ENCODE assay signal across 10 cellular contexts in genomic region chr12:22409071-22409951, GRCh38.
A peak's percentile ranks its signal among the peaks of the same experiment; 100 is the strongest.
DNase-seq lines count a peak whose midpoint lies in the region; ATAC-seq, FAIRE-seq and TF ChIP-seq lines count a peak whose summit lies in the region.
"Had no signal": no experiment of that assay in that cellular context is flagged by ENCODE, and none has a peak within 500 bp of the region (broad histone marks: within the 10 kb centered on the region; RNA-seq: fewer than 3 reads in every experiment).

No MANE protein-coding gene starts in this region.

- DNase-seq in IMR-90 (no peak), D721Med (ENCODE audit: insufficient read length, low spot score) (no peak), HUDEP-2 (lab: John Stamatoyannopoulos, UW; ENCODE audit: unreplicated experiment in 76 of 76) (no peak), G401 (ENCODE audit: low spot score) (no peak)
- peak; percentile 69 for DNase-seq in central memory CD4-positive, alpha-beta T cell
- DNase-seq in stimulated activated CD8-positive, alpha-beta memory T cell treated with anti-CD3 and anti-CD28 coated beads, Interleukin-4, amount 100 ng/mL, for 1 hour (ENCODE audit: low read depth in 2 of 2, low spot score in 1 of 2): peak; percentile 1 to 12

- no peak for TF ChIP-seq POLR2A in IMR-90 (IDR thresholded peaks at IDR 0.05; ENCODE audit: low read depth, low read length)

- peak overlapping the region; percentile 66; the same call in 1 of the 2 replicates for H3K4me2 ChIP-seq in IMR-90 (ENCODE audit: low read depth, low read length)

- no peak for TF ChIP-seq RAD21 in IMR-90 (IDR thresholded peaks at IDR 0.05; ENCODE audit: low read length)

- H3K9ac ChIP-seq in IMR-90 (ENCODE audit: low read depth, low read length): no peak overlapping the region

- CTCF ChIA-PET in IMR-90 (lab: Yijun Ruan, JAX): no interaction called here

- H4K91ac ChIP-seq in IMR-90 (ENCODE audit: insufficient read depth, low read depth, low read length): no peak overlapping the region

- no peaks in the 10 kb centered on the region for H4K20me1 ChIP-seq in IMR-90 (ENCODE audit: insufficient read depth, low read length)

- no peak overlapping the region for H2AK5ac ChIP-seq in IMR-90 (ENCODE audit: low read depth, low read length)

- no peak overlapping the region for H3K4me3 ChIP-seq in IMR-90 (ENCODE audit: insufficient read depth, low read depth, low read length)

- H3K27ac ChIP-seq in IMR-90 (ENCODE audit: insufficient read depth, low read length): no peak overlapping the region

- no peaks in the 10 kb centered on the region for H3K9me3 ChIP-seq in IMR-90 (ENCODE audit: control insufficient read depth, insufficient read depth, low read length)

- BruUV-seq in IMR-90 (replicated peaks; lab: Mats Ljungman, UMichigan): no TSS peak

- no peak overlapping the region for H3K56ac ChIP-seq in IMR-90 (ENCODE audit: extremely low read depth, insufficient read depth, low read length)

- no peaks in the 10 kb centered on the region for H3K27me3 ChIP-seq in IMR-90 (ENCODE audit: control insufficient read depth, insufficient read depth, low read length)

- dilution Hi-C loops in IMR-90 (cut with HindIII; ENCODE audit: low sequenced_read_pairs, unreplicated experiment): no loop called here

- H4K8ac ChIP-seq in IMR-90 (ENCODE audit: low read depth in 2 of 2, low read length in 2 of 2): no peak overlapping the region

- H2BK5ac ChIP-seq in IMR-90 (ENCODE audit: low read depth, low read length, poor library complexity, severe bottlenecking): no peak overlapping the region

- POLR2A ChIA-PET in IMR-90 (lab: Charles Lee; ENCODE audit: unreplicated experiment): no interaction called here

- in situ Hi-C loops in IMR-90 (cut with MboI; ENCODE audit: low sequenced_read_pairs) (no loop called here), G401 (cut with HindIII; ENCODE audit: low sequenced_read_pairs) (no loop called here)

- H2AFZ ChIP-seq in IMR-90 (replicated peaks; ENCODE audit: low read length, poor library complexity): no peak overlapping the region

- no peak overlapping the region for H3K14ac ChIP-seq in IMR-90 (replicated peaks; ENCODE audit: low read depth, low read length)

- intact Hi-C loops in IMR-90 (cut with micrococcal nuclease): no loop called here

- no peaks in the 10 kb centered on the region for H3K79me1 ChIP-seq in IMR-90 (ENCODE audit: low read depth in 1 of 2, low read length in 2 of 2)

- 50% methylated on average over 6 of the region's 14 CpGs; no CpG with 5 or more reads in 1 of the 2 experiments for WGBS in IMR-90 (ENCODE audit: extremely low coverage in 2 of 2, insufficient read length in 1 of 2), 2 experiments

- H3K4ac ChIP-seq in IMR-90 (ENCODE audit: low read depth, low read length): no peak overlapping the region

- no peak overlapping the region for H4K5ac ChIP-seq in IMR-90 (ENCODE audit: low read depth, low read length)

- no peaks in the 10 kb centered on the region for H3K4me1 ChIP-seq in IMR-90 (ENCODE audit: control insufficient read depth, insufficient read depth, low read length)

- no peak overlapping the region for H2BK20ac ChIP-seq in IMR-90 (ENCODE audit: low read depth, low read length)

- no peak overlapping the region for H2BK15ac ChIP-seq in IMR-90 (ENCODE audit: low read depth, low read length)

- H2BK120ac ChIP-seq in IMR-90 (ENCODE audit: low read depth, low read length): no peak overlapping the region

- no peak overlapping the region for H2AK9ac ChIP-seq in IMR-90 (replicated peaks; ENCODE audit: low read depth, low read length, poor library complexity)

- no peaks in the 10 kb centered on the region for H3K36me3 ChIP-seq in IMR-90 (ENCODE audit: control insufficient read depth, insufficient read depth, low read length)

- H3K23ac ChIP-seq in IMR-90 (ENCODE audit: low read depth, low read length): no peak overlapping the region

- TF ChIP-seq CTCF in IMR-90 (conservative IDR thresholded peaks at IDR 0.05; ENCODE audit: low read depth, low read length): no peak
- TF ChIP-seq CTCF in D721Med (IDR thresholded peaks at IDR 0.05; ENCODE audit: insufficient read depth, missing control alignments): no peak

- H3K9me1 ChIP-seq in IMR-90 (ENCODE audit: insufficient read depth, low read length): no peaks in the 10 kb centered on the region

- H3K18ac ChIP-seq in IMR-90 (ENCODE audit: low read depth, low read length): no peak overlapping the region

- ATAC-seq in GM18499 (IDR thresholded peaks at IDR 0.05; ENCODE audit: insufficient read depth, unreplicated experiment) (peak; percentile 98), GM21515 (IDR thresholded peaks at IDR 0.05; ENCODE audit: unreplicated experiment) (peak; percentile 93), IMR-90 (ENCODE audit: low read depth) (no peak)
- ATAC-seq: HCT116 had no signal

- FAIRE-seq in D721Med (lab: Jason Lieb, UNC): no peak
- FAIRE-seq: bronchial epithelial cell had no signal

TF ChIP-seq in IMR-90, 13 proteins besides CTCF, POLR2A, EP300 and RAD21:
- peak; percentile 66 for TF ChIP-seq CEBPB (IDR thresholded peaks at IDR 0.05; ENCODE audit: low read depth, low read length)
- no peak for TF ChIP-seq RCOR1 (IDR thresholded peaks at IDR 0.05; ENCODE audit: insufficient replicate concordance, low read length)

Comparison
In these comparisons a context has a peak if more than half of its experiments do, and no peak if none do; other contexts are left out.
1. DNase-seq: peak in central memory CD4-positive, alpha-beta T cell (single experiment) and stimulated activated CD8-positive, alpha-beta memory T cell treated with anti-CD3 and anti-CD28 coated beads, Interleukin-4, amount 100 ng/mL, for 1 hour (2 of 2); none in IMR-90 (single experiment), D721Med (single experiment), HUDEP-2 (0 of 76) and G401 (single experiment).